9 cellular contexts compared by ENCODE assay signal in the genomic region with DNA sequence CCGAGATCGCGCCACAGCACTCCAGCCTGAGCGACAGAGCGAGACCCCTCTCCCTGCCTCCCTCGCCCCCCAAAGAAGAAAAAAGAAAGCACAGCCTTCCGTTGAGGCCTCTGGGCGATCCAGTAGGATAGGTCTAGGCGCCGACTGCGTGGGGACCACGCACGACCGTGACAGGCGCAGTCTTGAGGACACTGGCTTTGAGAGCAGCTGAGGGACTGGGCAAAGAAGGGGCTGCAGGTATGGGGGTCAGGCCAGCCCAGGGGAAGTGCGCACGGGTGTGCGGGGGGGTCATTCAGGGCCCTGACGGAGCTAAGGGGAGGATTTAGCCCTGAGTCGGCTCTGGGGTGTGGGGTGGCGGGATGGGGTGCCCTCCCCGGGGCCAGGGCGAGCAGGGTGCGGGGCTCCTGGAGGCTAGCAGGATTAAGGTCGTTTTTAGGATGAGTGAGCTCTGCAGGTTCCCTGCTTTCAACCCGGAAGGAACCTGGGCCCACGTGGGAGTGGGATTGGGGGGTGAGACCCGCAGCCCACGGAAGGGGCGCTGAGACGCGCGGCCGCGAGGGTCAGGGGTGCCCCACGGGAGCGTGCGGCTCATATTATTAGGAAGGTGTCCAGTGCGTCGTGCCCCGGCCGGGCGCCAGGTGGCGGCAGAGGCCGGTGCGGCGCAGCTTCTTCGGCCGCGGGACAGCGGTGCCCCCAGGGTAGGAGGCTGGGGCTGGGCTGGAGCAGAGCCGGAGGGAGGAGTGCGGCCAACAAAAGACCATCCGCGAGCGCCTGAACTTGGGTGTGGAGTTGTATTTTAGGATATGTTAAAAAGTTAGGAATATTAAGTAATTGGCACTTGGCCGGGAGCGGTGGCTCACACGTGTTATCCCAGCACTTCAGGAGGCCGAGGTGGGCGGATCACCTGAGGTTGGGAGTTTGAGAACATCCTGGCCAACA. TPM values are rescaled to one million over a fixed set of nuclear protein-coding genes. Genes with fewer than 3 reads are reported as not detected.
DNase-seq lines count a peak whose midpoint lies in the region; ATAC-seq, FAIRE-seq and TF ChIP-seq lines count a peak whose summit lies in the region.
"Had no signal": no experiment of that assay in that cellular context is flagged by ENCODE, and none has a peak within 500 bp of the region (broad histone marks: within the 10 kb centered on the region; RNA-seq: fewer than 3 reads in every experiment).

No MANE protein-coding gene starts in this region.

- intact Hi-C loops in K562 (cut with micrococcal nuclease) = loop anchor here (1.0 to 5.0 kb wide), 4 partner anchors 75 to 257 kb away; no protein-coding TSS in a partner anchor

- no peak overlapping the region for H3K27ac ChIP-seq in H9 (ENCODE audit: insufficient read length, low read depth, low read length)
- no peak overlapping the region for H3K27ac ChIP-seq in K562 (ENCODE audit: extremely low read depth, low read depth, low read length)
- H3K27ac ChIP-seq: BLaER1 had no signal

- H3K18ac ChIP-seq in H9 (ENCODE audit: insufficient read length, low read depth, low read length) = no peak overlapping the region

- no peak for TF ChIP-seq POLR2A in K562 (conservative IDR thresholded peaks at IDR 0.05)

- no peak overlapping the region for H2BK120ac ChIP-seq in H9 (ENCODE audit: low read depth, low read length, poor library complexity, severe bottlenecking)

- H3K9me3 ChIP-seq in H9 (ENCODE audit: control insufficient read depth, low read depth, low read length) (no peaks in the 10 kb centered on the region), K562 (replicated peaks; ENCODE audit: control insufficient read depth, insufficient read depth, low read depth, low read length) (no peaks in the 10 kb centered on the region), iPS-15b (ENCODE audit: control insufficient read depth, insufficient read depth, low read length) (no peaks in the 10 kb centered on the region), skeletal muscle satellite cell (replicated peaks; ENCODE audit: low read length) (no peaks in the 10 kb centered on the region)

- no peak overlapping the region; a peak in 1 of 7 replicates for H3K27ac Mint-ChIP-seq in H9
- H3K27ac Mint-ChIP-seq in T-helper 1 cell treated with Interleukin-12 subunit alpha and Interleukin-12 subunit beta and Interleukin-4 antibody, amounts not matched to agents 30 μg/mL and 1 μg/mL, for 36 hours = no peak overlapping the region

- in situ Hi-C loops in K562 (cut with MboI) = no loop called here

- H3K4me2 ChIP-seq in H9 (ENCODE audit: insufficient read depth, insufficient read length, low read length) (peak overlapping the region; percentile 28), K562 (ENCODE audit: insufficient read depth, low read length) (peak overlapping the region; percentile 62), skeletal muscle satellite cell (ENCODE audit: low read length) (peak overlapping the region; percentile 89)
- H3K4me2 ChIP-seq: BLaER1 had no signal

- no peak overlapping the region for H3K56ac ChIP-seq in H9 (ENCODE audit: insufficient read length, low read depth, low read length)

- peaks cover 5% of the 10 kb centered on the region for H3K23me2 ChIP-seq in H9 (ENCODE audit: insufficient read length, low read depth, low read length, poor library complexity, severe bottlenecking)

- no TSS peak for BruUV-seq in K562 (replicated peaks; lab: Mats Ljungman, UMichigan)

- H3K27me3 Mint-ChIP-seq in H9 (ENCODE audit: low read depth) = peaks cover 2% of the 10 kb centered on the region; the same call in 1 of the 2 replicates
- peaks cover 23% of the 10 kb centered on the region for H3K27me3 Mint-ChIP-seq in T-helper 1 cell treated with Interleukin-12 subunit alpha and Interleukin-12 subunit beta and Interleukin-4 antibody, amounts not matched to agents 30 μg/mL and 1 μg/mL, for 36 hours (ENCODE audit: low read depth)

- no peak overlapping the region for H3T11ph ChIP-seq in H9 (ENCODE audit: low read length)

- no CpG with 5 or more reads among the region's 61 CpGs for WGBS in H9 (ENCODE audit: extremely low coverage, insufficient read length, low lambda C conversion rate)
- WGBS in K562 (ENCODE audit: insufficient coverage, low coverage, missing lambda C conversion rate) = 0% methylated on average over 21 of the region's 61 CpGs

- CTCF ChIA-PET in K562 (lab: Yijun Ruan, JAX; ENCODE audit: low intra/inter-chr PET ratio) = interaction anchor here (0.6 to 3.3 kb wide), 3 partner anchors 61 to 306 kb away, joined by 3 to 20 read pairs (median 3); no protein-coding TSS in a partner anchor

- H2BK15ac ChIP-seq in H9 (ENCODE audit: low read depth, low read length) = no peak overlapping the region

- H4K20me1 ChIP-seq in H9 (ENCODE audit: control insufficient read depth, insufficient read depth, insufficient read length) = no peaks in the 10 kb centered on the region
- H4K20me1 ChIP-seq in K562 (replicated peaks; ENCODE audit: control insufficient read depth, insufficient read depth, low read length) = no peaks in the 10 kb centered on the region
- H4K20me1 ChIP-seq: BLaER1 had no signal

- H3K9ac ChIP-seq in H9 (ENCODE audit: extremely low read depth, insufficient read length, low read length) (no peak overlapping the region), K562 (ENCODE audit: insufficient read depth in 1 of 2, low read depth in 2 of 2, low read length in 2 of 2) (peak overlapping the region in 1 of 2 experiments; percentile 87; a peak in 2 of 4 replicates), iPS-15b (ENCODE audit: low read depth, low read length) (peak overlapping the region; percentile 54), skeletal muscle satellite cell (ENCODE audit: low read depth, low read length) (peak overlapping the region; percentile 45)
- H3K9ac ChIP-seq: BLaER1 had no signal

- H3K23ac ChIP-seq in H9 (ENCODE audit: insufficient read length, low read depth, low read length) = no peak overlapping the region

- H3K4me3 Mint-ChIP-seq in H9 = peak overlapping the region; percentile 56 to 69; a peak in 4 of 5 replicates
- H3K4me3 Mint-ChIP-seq in T-helper 1 cell treated with Interleukin-12 subunit alpha and Interleukin-12 subunit beta and Interleukin-4 antibody, amounts not matched to agents 30 μg/mL and 1 μg/mL, for 36 hours = peak overlapping the region; percentile 34

- TF ChIP-seq EP300 in K562 (IDR thresholded peaks at IDR 0.05; ENCODE audit: low read length) = no peak

- H3K9me3 Mint-ChIP-seq in H9 = peaks cover 14 to 20% of the 10 kb centered on the region in 2 experiments
- peaks cover 11% of the 10 kb centered on the region for H3K9me3 Mint-ChIP-seq in T-helper 1 cell treated with Interleukin-12 subunit alpha and Interleukin-12 subunit beta and Interleukin-4 antibody, amounts not matched to agents 30 μg/mL and 1 μg/mL, for 36 hours

- DNase-seq in DMS79 treated with DMSO at 0.1 percent for 48 hours (lab: John Stamatoyannopoulos, UW) (peak; percentile 39), DMS79 (lab: John Stamatoyannopoulos, UW) (no peak), H9 (peak; percentile 76), LHCN-M2 (ENCODE audit: low read depth) (peak; percentile 23), K562 (ENCODE audit: extremely low read depth in 1 of 4, low spot score in 3 of 4) (peak; percentile 69 to 74 (median 72))

- H3K27me3 ChIP-seq in H9 (ENCODE audit: insufficient read depth, low read length) (no peaks in the 10 kb centered on the region), K562 (ENCODE audit: control insufficient read depth in 2 of 2, insufficient read depth in 2 of 2, low read length in 2 of 2) (0 out of 5 replicates have a peak, but pooled peaks cover 0 to 5% of the 10 kb centered on the region in 2 experiments), iPS-15b (ENCODE audit: control insufficient read depth, insufficient read depth, low read length) (no peaks in the 10 kb centered on the region), skeletal muscle satellite cell (ENCODE audit: control insufficient read depth, insufficient read depth, low read length) (no peaks in the 10 kb centered on the region)
- H3K27me3 ChIP-seq: BLaER1 had no signal

- no peaks in the 10 kb centered on the region for H3K9me1 ChIP-seq in K562 (ENCODE audit: control insufficient read depth, insufficient read depth, low read length)

- H3K14ac ChIP-seq in H9 (ENCODE audit: insufficient read depth, low read length) = no peak overlapping the region; the same call in 1 of the 2 replicates

- no peak overlapping the region for H2AK5ac ChIP-seq in H9 (ENCODE audit: insufficient read length, low read length)

- H3K36me3 ChIP-seq in K562 (ENCODE audit: control insufficient read depth, insufficient read depth, low read length) = no peaks in the 10 kb centered on the region
- H3K36me3 ChIP-seq in iPS-15b (ENCODE audit: control insufficient read depth, insufficient read depth, low read length) = no peaks in the 10 kb centered on the region
- no peaks in the 10 kb centered on the region for H3K36me3 ChIP-seq in skeletal muscle satellite cell (ENCODE audit: insufficient read depth, low read length)

- peak; percentile 98 for ATAC-seq in K562

- peaks cover 2 to 11% of the 10 kb centered on the region in 2 experiments; a peak in 2 of 4 replicates for H3K4me1 Mint-ChIP-seq in H9
- peaks cover 7% of the 10 kb centered on the region for H3K4me1 Mint-ChIP-seq in T-helper 1 cell treated with Interleukin-12 subunit alpha and Interleukin-12 subunit beta and Interleukin-4 antibody, amounts not matched to agents 30 μg/mL and 1 μg/mL, for 36 hours (ENCODE audit: low read depth)

- H3K4me3 ChIP-seq in K562 (peak overlapping the region; percentile 32), iPS-15b (ENCODE audit: low read depth, low read length) (peak overlapping the region; percentile 63), skeletal muscle satellite cell (ENCODE audit: low read length) (peak overlapping the region; percentile 65)
- H3K4me3 ChIP-seq: BLaER1 had no signal

- H3K79me2 ChIP-seq in H9 (ENCODE audit: insufficient read depth, low read length) (no peaks in the 10 kb centered on the region), K562 (ENCODE audit: control insufficient read depth, insufficient read depth, low read length) (no peaks in the 10 kb centered on the region)

- TF ChIP-seq CTCF in H9 (conservative IDR thresholded peaks at IDR 0.05) (peak; percentile 95), K562 (IDR thresholded peaks at IDR 0.05 in 2 of 3, conservative IDR thresholded peaks at IDR 0.05 in 1 of 3; ENCODE audit: insufficient read depth in 2 of 3, low read depth in 1 of 3, low read length in 3 of 3) (peak; percentile 68 to 87 (median 73))

- FAIRE-seq in K562 (lab: Jason Lieb, UNC) = no peak

- no peak overlapping the region for H2BK20ac ChIP-seq in H9 (ENCODE audit: low read depth, low read length, poor library complexity, severe bottlenecking)

- H2BK12ac ChIP-seq in H9 (ENCODE audit: insufficient read length, low read depth, low read length) = no peak overlapping the region

- no peak overlapping the region for H2AFZ ChIP-seq in H9 (ENCODE audit: low read length)
- peak overlapping the region; percentile 72 for H2AFZ ChIP-seq in K562 (ENCODE audit: low read depth, low read length)

- no peaks in the 10 kb centered on the region for H3K79me1 ChIP-seq in H9 (ENCODE audit: insufficient read depth, low read depth, low read length, poor library complexity, severe bottlenecking)

- H3K4ac ChIP-seq in H9 (ENCODE audit: low read depth, low read length) = no peak overlapping the region

- no peak overlapping the region for H2BK5ac ChIP-seq in H9 (ENCODE audit: insufficient read length, low read length)

- H4K5ac ChIP-seq in H9 (ENCODE audit: insufficient read length, low read depth, low read length) = no peak overlapping the region

- TF ChIP-seq RAD21 in K562 (CRISPR knock-in tag; conservative IDR thresholded peaks at IDR 0.05 in 1 of 2, IDR thresholded peaks at IDR 0.05 in 1 of 2) = peak; percentile 44 to 71

- H4K91ac ChIP-seq in H9 (ENCODE audit: insufficient read length, low read depth, low read length) = no peak overlapping the region

- POLR2A ChIA-PET in K562 (lab: Yijun Ruan, JAX) = interaction anchor here (0.7 to 1.0 kb wide), 3 partner anchors 19 to 649 kb away, joined by 3 read pairs; no protein-coding TSS in a partner anchor

- no peaks in the 10 kb centered on the region for H3K4me1 ChIP-seq in H9 (ENCODE audit: insufficient read depth, low read length)
- H3K4me1 ChIP-seq in K562 (replicated peaks in 1 of 2; ENCODE audit: control insufficient read depth in 2 of 2, insufficient read depth in 2 of 2, low read length in 2 of 2) = peaks cover 0 to 14% of the 10 kb centered on the region in 2 experiments; a peak in 3 of 5 replicates
- no peaks in the 10 kb centered on the region for H3K4me1 ChIP-seq in iPS-15b (ENCODE audit: control insufficient read depth, insufficient read depth, low read length)
- H3K4me1 ChIP-seq in skeletal muscle satellite cell (ENCODE audit: control insufficient read depth, insufficient read depth, low read length) = no peaks in the 10 kb centered on the region

- H3K36me3 Mint-ChIP-seq in H9 (ENCODE audit: insufficient read depth in 1 of 3, low read depth in 3 of 3) = peaks cover 8 to 11% (median 10%) of the 10 kb centered on the region in 3 experiments
- peaks cover 3% of the 10 kb centered on the region for H3K36me3 Mint-ChIP-seq in T-helper 1 cell treated with Interleukin-12 subunit alpha and Interleukin-12 subunit beta and Interleukin-4 antibody, amounts not matched to agents 30 μg/mL and 1 μg/mL, for 36 hours (ENCODE audit: low read depth)

- H4K8ac ChIP-seq in H9 (replicated peaks; ENCODE audit: insufficient read length, low read depth, low read length) = no peak overlapping the region

RNA-seq across cellular contexts. Expression of gene ZNF236, which starts 20.5 kb away (rescaled TPM):
- total RNA-seq in H9 (2021) (16.0 and 17.7 TPM in 2 replicates), LHCN-M2 (2014; rRNA removed) (5.9 and 6.4 TPM in 2 replicates), K562 (2014; rRNA removed) (2.4 and 3.7 TPM in 2 replicates), K562 (2014; rRNA removed; fragmentation: Illumina TruSeq; extraction: Trizol) (4.7 and 6.1 TPM in 2 replicates), K562 (2015; rRNA removed; fragmentation: Illumina TruSeq; extraction: Trizol) (4.9 and 5.8 TPM in 2 replicates), K562 (2021) (8.4 and 8.7 TPM in 2 replicates)
- 2.5 TPM for polyA plus RNA-seq in LHCN-M2 (2012)
- total RNA-seq in K562 (2011; cell fraction: chromatin; rRNA removed; ENCODE audit: low replicate concordance) = 21.6 and 31.4 TPM in 2 replicates
- total RNA-seq in K562 (2011; cell fraction: nucleolus; rRNA removed) = 15.7 and 17.1 TPM in 2 replicates
- 11.2 and 15.4 TPM in 2 replicates for total RNA-seq in K562 (2011; cell fraction: nucleoplasm; rRNA removed)
- polyA plus RNA-seq in K562 (2011; rRNA removed) (3.4 and 3.7 TPM in 2 replicates), K562 (2014; fragmentation: Illumina TruSeq; extraction: Trizol) (2.9 and 3.0 TPM in 2 replicates), K562 (2014; fragmentation: Nextera tagmentation; extraction: Ambion mirVana) (under 1 TPM; 0.35 to 0.65 TPM), K562 (2014; rRNA removed) (4.1 and 4.4 TPM in 2 replicates)
- 2.9 and 3.3 TPM in 2 replicates for polyA plus RNA-seq in K562 (2011; cell fraction: cytosol; rRNA removed)
- polyA plus RNA-seq in K562 (2011; cell fraction: nucleus; rRNA removed) = 10.4 and 12.4 TPM in 2 replicates
- polyA plus RNA-seq in K562 (2012) = 2.1 and 2.9 TPM in 2 replicates
- 18.1 and 22.8 TPM in 2 replicates for polyA minus RNA-seq in K562 (2011; rRNA and poly(A)+ RNA removed)
- polyA minus RNA-seq in K562 (2011; cell fraction: cytosol; rRNA and poly(A)+ RNA removed) = 8.0 and 10.1 TPM in 2 replicates
- polyA minus RNA-seq in K562 (2011; cell fraction: nucleus; rRNA and poly(A)+ RNA removed) = 19.8 and 25.1 TPM in 2 replicates
- total RNA-seq in skeletal muscle satellite cell (2012; rRNA removed) = 9.1 and 9.2 TPM in 2 replicates

Comparison
In these comparisons a context has a peak if more than half of its experiments do, and no peak if none do; other contexts are left out.
1. H3K4me2 ChIP-seq: peak in every context shown above with its lines; median percentile 89 in skeletal muscle satellite cell; 62 in K562; 28 in H9.